10 cellular contexts compared by ENCODE assay signal in the genomic region with DNA sequence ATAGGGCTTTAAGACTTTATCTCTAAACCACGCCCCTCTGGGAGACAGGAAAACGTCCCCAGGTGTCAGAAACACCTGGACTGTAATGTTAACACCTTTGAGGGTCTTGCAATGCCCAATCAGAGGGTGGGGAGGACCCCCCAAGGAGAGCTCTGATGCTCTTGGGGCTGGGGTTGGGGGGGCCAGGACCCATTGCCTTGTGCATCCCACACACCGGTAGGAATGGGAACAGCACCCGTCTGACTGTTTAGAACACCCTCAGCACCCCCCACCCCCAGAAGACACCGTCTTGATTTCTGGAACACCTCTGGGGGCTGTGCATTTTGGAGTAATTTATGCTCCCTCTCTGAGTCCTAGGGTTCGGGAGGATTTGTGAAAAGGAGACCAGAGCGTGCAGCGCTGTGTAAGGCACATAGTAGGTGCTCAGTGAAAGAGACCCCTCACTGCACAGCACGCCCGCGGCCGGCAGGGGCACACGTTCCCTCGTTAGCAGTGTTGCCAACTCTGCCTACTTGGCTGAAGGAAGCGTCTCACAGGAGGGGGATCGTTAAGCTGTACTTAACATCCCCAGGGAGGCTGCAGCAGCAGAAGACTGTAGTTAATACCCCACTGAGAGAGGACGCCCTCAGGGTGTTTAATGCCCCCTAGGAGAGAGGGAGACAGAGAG. TPM values are rescaled to one million over a fixed set of nuclear protein-coding genes. Genes with fewer than 3 reads are reported as not detected.
DNase-seq lines count a peak whose midpoint lies in the region; ATAC-seq, FAIRE-seq and TF ChIP-seq lines count a peak whose summit lies in the region.
"Had no signal": no experiment of that assay in that cellular context is flagged by ENCODE, and none has a peak within 500 bp of the region (broad histone marks: within the 10 kb centered on the region; RNA-seq: fewer than 3 reads in every experiment).

No MANE protein-coding gene starts in this region.

- H3K4me3 ChIP-seq in A549 (no peak overlapping the region), GM06990 (replicated peaks; ENCODE audit: low read depth, low read length) (no peak overlapping the region), fibroblast of lung (replicated peaks in 1 of 4; ENCODE audit: control extremely low read depth in 1 of 4, insufficient read depth in 1 of 4, low read depth in 3 of 4, low read length in 4 of 4) (no peak overlapping the region)

- WGBS in A549 (ENCODE audit: missing lambda C conversion rate), result 44% methylated on average over 17 of the region's 17 CpGs

- H3K4me1 ChIP-seq in A549, result peaks cover 13% of the 10 kb centered on the region; the same call in 1 of the 3 replicates
- H3K4me1 ChIP-seq in fibroblast of lung (ENCODE audit: control insufficient read depth, extremely low read depth, insufficient read depth, low read length), result peaks cover 6% of the 10 kb centered on the region

- H3K4me2 ChIP-seq in A549 (no peak overlapping the region), fibroblast of lung (ENCODE audit: extremely low read depth, insufficient read depth, low read length) (no peak overlapping the region)

- H3K36me3 ChIP-seq in GM06990 (ENCODE audit: control insufficient read depth, insufficient read depth, low read length) (no peaks in the 10 kb centered on the region), fibroblast of lung (ENCODE audit: control insufficient read depth, insufficient read depth, low read length) (no peaks in the 10 kb centered on the region)

- no peak for TF ChIP-seq POLR2A in A549 (IDR thresholded peaks at IDR 0.05; ENCODE audit: low read length)

- CTCF ChIA-PET in A549 (lab: Yijun Ruan, JAX), result interaction anchor here (0.9 to 9.9 kb wide), 11 partner anchors 9 to 94 kb away, joined by 3 to 163 read pairs (median 7); partner anchors contain the start of genes ARHGEF1, CD79A and RABAC1

- DNase-seq in A549 (ENCODE audit: low read depth in 1 of 2, low spot score in 1 of 2), result no peak
- DNase-seq in GM06990 (ENCODE audit: extremely low read depth, insufficient read length), result no peak
- DNase-seq in NCI-H82 treated with DMSO at 0.1 percent for 48 hours (lab: John Stamatoyannopoulos, UW; ENCODE audit: unreplicated experiment), result peak; percentile 62
- no peak for DNase-seq in fibroblast of lung (ENCODE audit: low read depth in 2 of 2)
- no peak for DNase-seq in globus pallidus (ENCODE audit: low spot score)
- no peak for DNase-seq in glomerular visceral epithelial cell (ENCODE audit: extremely low spot score)
- DNase-seq in activated T-cell treated with anti-CD3 and anti-CD28 coated beads for 4 hours, result no peak
- DNase-seq: EL, occipital lobe had no signal

- H3K27ac ChIP-seq in A549 (no peak overlapping the region), fibroblast of lung (ENCODE audit: insufficient read depth, low read length) (no peak overlapping the region)

- H3K9ac ChIP-seq in fibroblast of lung (ENCODE audit: insufficient read depth, low read length), result no peak overlapping the region

- TF ChIP-seq CTCF in A549 (IDR thresholded peaks at IDR 0.05), result peak; percentile 35
- peak; percentile 62 for TF ChIP-seq CTCF in GM06990 (IDR thresholded peaks at IDR 0.05; ENCODE audit: insufficient read depth, low read length, poor library complexity, severe bottlenecking)
- peak; percentile 15 to 44 for TF ChIP-seq CTCF in fibroblast of lung (conservative IDR thresholded peaks at IDR 0.05 in 1 of 2, IDR thresholded peaks at IDR 0.05 in 1 of 2; ENCODE audit: low read depth in 1 of 2, low read length in 2 of 2)

- ATAC-seq in A549, result no peak
- no peak for ATAC-seq in HG02981 (IDR thresholded peaks at IDR 0.05; ENCODE audit: unreplicated experiment)

- H3K27me3 ChIP-seq in GM06990 (replicated peaks; ENCODE audit: control insufficient read depth, insufficient read depth, low read length), result peaks cover 7% of the 10 kb centered on the region
- H3K27me3 ChIP-seq in fibroblast of lung (ENCODE audit: control insufficient read depth, insufficient read depth, low read length), result peaks cover 76% of the 10 kb centered on the region

- no peak for TF ChIP-seq RAD21 in A549 (conservative IDR thresholded peaks at IDR 0.05 in 1 of 2, IDR thresholded peaks at IDR 0.05 in 1 of 2)

- POLR2A ChIA-PET in A549 (lab: Yijun Ruan, JAX), result no interaction called here

- no peak for TF ChIP-seq EP300 in A549 (IDR thresholded peaks at IDR 0.05)

- no peak overlapping the region for H2AFZ ChIP-seq in fibroblast of lung (ENCODE audit: low read length)

- H3K9me3 ChIP-seq in A549 (no peaks in the 10 kb centered on the region), fibroblast of lung (ENCODE audit: control insufficient read depth, insufficient read depth, low read depth, low read length) (no peaks in the 10 kb centered on the region)

- no peaks in the 10 kb centered on the region for H4K20me1 ChIP-seq in fibroblast of lung (ENCODE audit: control insufficient read depth, extremely low read depth, insufficient read depth, low read length)

- no peak for FAIRE-seq in A549 (lab: Jason Lieb, UNC)

- no peaks in the 10 kb centered on the region for H3K79me2 ChIP-seq in fibroblast of lung (ENCODE audit: control insufficient read depth, insufficient read depth, low read length)

TF ChIP-seq in A549, 52 proteins besides CTCF, POLR2A, EP300 and RAD21:
- no peak for TF ChIP-seq JUNB (IDR thresholded peaks at IDR 0.05)
- TF ChIP-seq FOSL2 (IDR thresholded peaks at IDR 0.05), result no peak
- no peak for TF ChIP-seq FOSL2 (CRISPR knock-in tag; IDR thresholded peaks at IDR 0.05)

RNA-seq across cellular contexts. Expression of gene ERFL, which starts 2.8 kb away (rescaled TPM):
- 0.19 and 0.21 TPM in 2 replicates for polyA plus RNA-seq in A549 (2011; rRNA removed)
- polyA plus RNA-seq in A549 (2012; cell fraction: cytosol; rRNA removed), result 0.07 and 0.08 TPM in 2 replicates
- polyA plus RNA-seq in A549 (2012; cell fraction: nucleus; rRNA removed), result 0.50 and 0.82 TPM in 2 replicates
- 0.10 to 0.20 TPM (median 0.15 TPM) in 3 replicates for polyA plus RNA-seq in A549 (2017; fragmentation: RNase III; extraction: RNeasy Plus Mini Kit Qiagen cat#74134 plus additional on column Dnase treatment)
- polyA minus RNA-seq in A549 (2011; rRNA and poly(A)+ RNA removed), result 0.17 TPM in 1 of 2 replicates, not detected in the other
- under 0.01 TPM in 2 replicates for total RNA-seq in fibroblast of lung
- 0.03 TPM in 1 of 2 replicates, not detected in the other for polyA plus RNA-seq in fibroblast of lung
- not detected in 2 replicates for polyA plus RNA-seq in fibroblast of lung (2012)
- not detected in 2 replicates for polyA minus RNA-seq in fibroblast of lung (ENCODE audit: low replicate concordance)
- total RNA-seq: occipital lobe had no signal

RNA-seq across cellular contexts. Expression of gene RABAC1, which starts 28.1 kb away (rescaled TPM):
- polyA plus RNA-seq in A549 (2011; rRNA removed) (117 and 137 TPM in 2 replicates), A549 (2017; fragmentation: RNase III; extraction: RNeasy Plus Mini Kit Qiagen cat#74134 plus additional on column Dnase treatment) (199 to 247 TPM (median 246 TPM) in 3 replicates), fibroblast of lung (123 and 163 TPM in 2 replicates)
- 315 and 361 TPM in 2 replicates for polyA plus RNA-seq in A549 (2012; cell fraction: cytosol; rRNA removed)
- 405 and 426 TPM in 2 replicates for polyA plus RNA-seq in A549 (2012; cell fraction: nucleus; rRNA removed)
- polyA minus RNA-seq in A549 (2011; rRNA and poly(A)+ RNA removed), result 73.2 and 77.6 TPM in 2 replicates
- total RNA-seq in fibroblast of lung, result 152 and 193 TPM in 2 replicates
- polyA plus RNA-seq in fibroblast of lung (2012), result 303 and 371 TPM in 2 replicates
- polyA minus RNA-seq in fibroblast of lung (ENCODE audit: low replicate concordance), result 184 and 393 TPM in 2 replicates

RNA-seq across cellular contexts. Expression of gene ARHGEF1, which starts 48.1 kb away (rescaled TPM):
- 34.5 and 38.0 TPM in 2 replicates for polyA plus RNA-seq in A549 (2011; rRNA removed)
- polyA plus RNA-seq in A549 (2012; cell fraction: cytosol; rRNA removed), result 113 and 132 TPM in 2 replicates
- 335 and 389 TPM in 2 replicates for polyA plus RNA-seq in A549 (2012; cell fraction: nucleus; rRNA removed)
- 71.5 to 92.9 TPM (median 84.2 TPM) in 3 replicates for polyA plus RNA-seq in A549 (2017; fragmentation: RNase III; extraction: RNeasy Plus Mini Kit Qiagen cat#74134 plus additional on column Dnase treatment)
- polyA minus RNA-seq in A549 (2011; rRNA and poly(A)+ RNA removed), result 33.2 and 39.9 TPM in 2 replicates
- 21.6 TPM in 2 replicates for total RNA-seq in fibroblast of lung
- 23.9 and 32.2 TPM in 2 replicates for polyA plus RNA-seq in fibroblast of lung
- 34.0 and 53.6 TPM in 2 replicates for polyA plus RNA-seq in fibroblast of lung (2012)
- polyA minus RNA-seq in fibroblast of lung (ENCODE audit: low replicate concordance), result 19.6 and 36.9 TPM in 2 replicates

RNA-seq across cellular contexts. Expression of gene CD79A, which starts 54.0 kb away (rescaled TPM):
- polyA plus RNA-seq in A549 (2011; rRNA removed) (0.52 and 0.57 TPM in 2 replicates), A549 (2017; fragmentation: RNase III; extraction: RNeasy Plus Mini Kit Qiagen cat#74134 plus additional on column Dnase treatment) (0.29 to 0.54 TPM (median 0.29 TPM) in 3 replicates), fibroblast of lung (0.07 and 0.17 TPM in 2 replicates)
- polyA plus RNA-seq in A549 (2012; cell fraction: cytosol; rRNA removed), result 0.53 and 0.65 TPM in 2 replicates
- polyA plus RNA-seq in A549 (2012; cell fraction: nucleus; rRNA removed), result 0.67 and 0.77 TPM in 2 replicates
- 0.41 and 0.58 TPM in 2 replicates for polyA minus RNA-seq in A549 (2011; rRNA and poly(A)+ RNA removed)
- under 0.01 and 0.17 TPM in 2 replicates for total RNA-seq in fibroblast of lung
- polyA plus RNA-seq in fibroblast of lung (2012), result 0.14 TPM in 1 of 2 replicates, not detected in the other
- not detected in 2 replicates for polyA minus RNA-seq in fibroblast of lung (ENCODE audit: low replicate concordance)
- total RNA-seq: occipital lobe had no signal
